ENCODE assay signal across 9 cellular contexts in the genomic region with DNA sequence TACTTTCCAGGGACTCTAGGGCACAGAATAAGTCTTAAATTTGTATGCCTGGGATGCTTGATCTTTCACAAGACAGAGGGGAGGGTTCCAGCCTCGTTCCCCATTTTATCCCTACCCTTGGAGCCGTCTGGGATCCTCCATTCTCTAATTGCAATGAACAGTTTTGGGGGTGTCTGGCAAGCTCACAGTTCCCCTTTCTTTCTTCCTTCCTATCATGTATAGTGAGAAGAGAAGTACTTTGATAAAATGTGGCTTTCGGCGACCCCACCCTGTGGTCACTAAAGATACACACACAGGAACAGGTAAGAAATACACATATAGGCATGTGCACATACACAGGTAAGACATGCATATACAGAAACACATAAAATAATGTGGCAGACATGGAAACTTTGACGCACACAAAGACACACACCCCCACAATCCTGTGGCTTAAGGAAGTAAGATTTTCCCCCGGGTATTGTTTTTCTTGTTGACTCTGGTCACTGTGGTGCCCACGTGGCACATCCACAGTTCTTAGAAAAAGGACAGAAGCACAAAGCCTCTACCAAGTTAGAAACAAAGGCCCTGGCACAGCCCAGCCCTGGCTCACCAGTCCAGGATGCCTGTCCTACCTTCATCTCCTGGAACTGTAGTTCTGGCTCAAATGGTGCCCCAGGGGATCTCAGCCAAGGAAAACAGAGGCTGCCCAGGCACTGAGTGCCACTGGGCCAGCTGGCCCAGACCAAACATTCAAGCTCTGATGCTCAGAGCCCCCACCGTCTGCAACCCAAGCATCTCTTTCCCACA. TPM values are rescaled to one million over a fixed set of nuclear protein-coding genes. Genes with fewer than 3 reads are reported as not detected.
DNase-seq lines count a peak whose midpoint lies in the region; ATAC-seq and TF ChIP-seq lines count a peak whose summit lies in the region.
"Had no signal": no experiment of that assay in that cellular context is flagged by ENCODE, and none has a peak within 500 bp of the region (broad histone marks: within the 10 kb centered on the region; RNA-seq: fewer than 3 reads in every experiment).

No MANE protein-coding gene starts in this region.

- H3K4me2 ChIP-seq in trophoblast cell (ENCODE audit: low read length): no peak overlapping the region

- H3K36me3 ChIP-seq in trophoblast cell (ENCODE audit: control insufficient read depth in 1 of 2, insufficient read depth in 2 of 2, low read length in 2 of 2): no peaks in the 10 kb centered on the region

- H3K18ac ChIP-seq in trophoblast cell (ENCODE audit: low read length): no peak overlapping the region

- H3K23ac ChIP-seq in trophoblast cell (ENCODE audit: low read length): no peak overlapping the region

- H3K79me2 ChIP-seq in trophoblast cell (ENCODE audit: control insufficient read depth, insufficient read depth, low read length, poor library complexity): no peaks in the 10 kb centered on the region

- ATAC-seq in GM19397 (IDR thresholded peaks at IDR 0.05; ENCODE audit: unreplicated experiment) (no peak), HG02885 (IDR thresholded peaks at IDR 0.05; ENCODE audit: poor library complexity, unreplicated experiment) (no peak)
- ATAC-seq: foreskin keratinocyte had no signal

- no peak overlapping the region for H2BK5ac ChIP-seq in trophoblast cell (ENCODE audit: low read depth, low read length, poor library complexity)

- no peak for TF ChIP-seq CTCF in GM12865 (IDR thresholded peaks at IDR 0.05; ENCODE audit: insufficient read depth, low read depth, low read length, missing control alignments)
- TF ChIP-seq CTCF in RWPE1 (conservative IDR thresholded peaks at IDR 0.05; ENCODE audit: low read depth): no peak

- no peaks in the 10 kb centered on the region for H3K27me3 ChIP-seq in trophoblast cell (ENCODE audit: insufficient read depth, low read length)
- H3K27me3 ChIP-seq: foreskin keratinocyte had no signal

- DNase-seq in GM12865 (ENCODE audit: low read depth) (peak; percentile 36), RWPE1 (ENCODE audit: low spot score) (no peak), cerebellar nuclear complex (lab: John Stamatoyannopoulos, UW) (peak; percentile 7 to 66), trophoblast cell (no peak), HuH-7.5 (ENCODE audit: low spot score) (no peak)
- DNase-seq in activated effector memory CD4-positive, alpha-beta T cell treated with anti-CD3 and anti-CD28 coated beads, Interleukin-2, amount 50 U/mL, for 16 hours: no peak
- DNase-seq: foreskin keratinocyte had no signal

- peak overlapping the region; percentile 2 for H3K9ac ChIP-seq in trophoblast cell (ENCODE audit: low read length)

- CTCF ChIA-PET in RWPE1 (lab: Yijun Ruan, JAX): interaction anchor here (0.6 to 1.3 kb wide), 4 partner anchors 88 to 203 kb away, joined by 3 to 4 read pairs (median 3); no protein-coding TSS in a partner anchor

- POLR2A ChIA-PET in RWPE1 (lab: Yijun Ruan, JAX; ENCODE audit: low non-redundant PET): no interaction called here

- H4K12ac ChIP-seq in trophoblast cell (ENCODE audit: low read depth, low read length): no peak overlapping the region

- no peak overlapping the region for H2BK12ac ChIP-seq in trophoblast cell (ENCODE audit: low read length)

- no peak overlapping the region for H3K4ac ChIP-seq in trophoblast cell (ENCODE audit: low read depth, low read length)

- H4K91ac ChIP-seq in trophoblast cell (ENCODE audit: low read depth, low read length): no peak overlapping the region

- H3K27ac ChIP-seq in RWPE1: peak overlapping the region; percentile 29; the same call in 1 of the 2 replicates
- no peak overlapping the region for H3K27ac ChIP-seq in trophoblast cell (ENCODE audit: low read depth, low read length)
- H3K27ac ChIP-seq: foreskin keratinocyte had no signal

- no peaks in the 10 kb centered on the region for H3K79me1 ChIP-seq in trophoblast cell (ENCODE audit: low read length)

- H3K9me3 ChIP-seq in trophoblast cell (ENCODE audit: insufficient read depth, low read depth, low read length): no peaks in the 10 kb centered on the region

- H2BK120ac ChIP-seq in trophoblast cell (ENCODE audit: insufficient read depth, low read length, poor library complexity): no peak overlapping the region

- no peak overlapping the region for H3K4me3 ChIP-seq in GM12865 (ENCODE audit: low read depth, low read length)
- H3K4me3 ChIP-seq in trophoblast cell (ENCODE audit: low read depth, low read length): no peak overlapping the region

- WGBS in trophoblast cell (ENCODE audit: extremely low coverage, insufficient coverage, insufficient read length): no CpG with 5 or more reads among the region's 8 CpGs

- no peak overlapping the region for H2AFZ ChIP-seq in trophoblast cell (ENCODE audit: insufficient read depth, low read length, poor library complexity)

- no peak overlapping the region for H2AK5ac ChIP-seq in trophoblast cell (ENCODE audit: low read length)

- no peak overlapping the region for H3K14ac ChIP-seq in trophoblast cell (ENCODE audit: low read length)

- H4K8ac ChIP-seq in trophoblast cell (ENCODE audit: low read depth, low read length): no peak overlapping the region

- no peaks in the 10 kb centered on the region for H3K4me1 ChIP-seq in trophoblast cell (ENCODE audit: control insufficient read depth in 1 of 2, insufficient read depth in 2 of 2, low read length in 2 of 2)

RNA-seq across cellular contexts. Expression of gene SMU1, which starts 6.3 kb away (rescaled TPM):
- 14.3 and 14.5 TPM in 2 replicates for polyA plus RNA-seq in trophoblast cell (2013)

RNA-seq across cellular contexts. Expression of gene DNAJA1, which starts 57.7 kb away (rescaled TPM):
- polyA plus RNA-seq in trophoblast cell (2013): 235 and 242 TPM in 2 replicates

Comparison
In these comparisons a context has a peak if more than half of its experiments do, and no peak if none do; other contexts are left out.
1. DNase-seq: peak in GM12865 (single experiment) and cerebellar nuclear complex (2 of 2); none in RWPE1 (single experiment), trophoblast cell (0 of 2), activated effector memory CD4-positive, alpha-beta T cell treated with anti-CD3 and anti-CD28 coated beads, Interleukin-2, amount 50 U/mL, for 16 hours (single experiment) and HuH-7.5 (single experiment).